In the genomic region with DNA sequence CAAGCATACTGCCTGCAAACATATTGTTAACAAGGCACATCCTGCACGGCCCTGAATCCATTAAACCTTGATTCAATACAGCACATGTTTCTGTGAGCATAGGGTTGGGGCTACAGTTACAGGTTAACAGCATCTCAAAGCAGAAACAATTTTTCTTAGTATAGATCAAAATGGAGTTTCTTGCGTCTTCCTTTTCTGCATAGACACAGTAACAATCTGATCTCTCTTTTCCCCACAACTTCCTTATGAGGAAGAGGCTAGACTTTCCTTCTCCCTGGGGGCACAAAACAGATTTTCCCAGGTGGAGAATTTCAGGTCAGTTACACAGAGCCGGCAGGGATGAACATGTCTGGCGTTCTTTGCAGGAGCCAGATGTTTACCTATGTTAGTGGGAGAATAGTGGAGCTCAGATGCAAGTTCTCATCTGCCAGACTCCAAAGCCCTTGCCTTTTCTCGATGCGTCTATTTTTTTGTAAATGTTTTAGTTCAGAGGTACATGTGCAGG, we compare ENCODE assay signal across 11 cellular contexts. TPM values are rescaled to one million over a fixed set of nuclear protein-coding genes. Genes with fewer than 3 reads are reported as not detected.
DNase-seq lines count a peak whose midpoint lies in the region; ATAC-seq and TF ChIP-seq lines count a peak whose summit lies in the region.
"Had no signal": no experiment of that assay in that cellular context is flagged by ENCODE, and none has a peak within 500 bp of the region (broad histone marks: within the 10 kb centered on the region; RNA-seq: fewer than 3 reads in every experiment).

No MANE protein-coding gene starts in this region.

- no peak for DNase-seq in CD8-positive, alpha-beta T cell
- DNase-seq in neural progenitor cell (ENCODE audit: low spot score) (no peak), upper lobe of right lung (no peak), NCI-H510A (lab: John Stamatoyannopoulos, UW) (no peak), NAMALWA (ENCODE audit: low spot score) (no peak)
- DNase-seq: NCI-H1105, WERI-Rb-1 had no signal

- no peak for ATAC-seq in CD8-positive, alpha-beta T cell
- no peak for ATAC-seq in upper lobe of right lung
- ATAC-seq in GM21576 (IDR thresholded peaks at IDR 0.05; ENCODE audit: unreplicated experiment) = no peak

- no peaks in the 10 kb centered on the region for H3K27me3 Mint-ChIP-seq in CD8-positive, alpha-beta T cell (ENCODE audit: low read depth)
- no peaks in the 10 kb centered on the region for H3K27me3 Mint-ChIP-seq in brain
- H3K27me3 Mint-ChIP-seq in neural progenitor cell (ENCODE audit: insufficient read depth, low read depth) = no peaks in the 10 kb centered on the region

- peaks cover 63% of the 10 kb centered on the region for H3K4me1 Mint-ChIP-seq in CD8-positive, alpha-beta T cell (ENCODE audit: low read depth)
- H3K4me1 Mint-ChIP-seq in brain (peaks cover 73% of the 10 kb centered on the region), neural progenitor cell (peaks cover 35% of the 10 kb centered on the region)

- no peaks in the 10 kb centered on the region for H3K36me3 ChIP-seq in CD8-positive, alpha-beta T cell (ENCODE audit: insufficient read depth, low read length)
- peaks cover 32% of the 10 kb centered on the region for H3K36me3 ChIP-seq in KOPT-K1 (ENCODE audit: insufficient read depth, low read length)
- H3K36me3 ChIP-seq in neural progenitor cell = no peaks in the 10 kb centered on the region
- peaks cover 8% of the 10 kb centered on the region for H3K36me3 ChIP-seq in upper lobe of right lung
- H3K36me3 ChIP-seq: WERI-Rb-1 had no signal

- H3K9ac ChIP-seq in neural progenitor cell = no peak overlapping the region

- H3F3A ChIP-seq in neural progenitor cell (ENCODE audit: low read depth) = peaks cover 15% of the 10 kb centered on the region

- CTCF ChIA-PET in CD8-positive, alpha-beta T cell (lab: Charles Lee) = interaction anchor here (2.0 kb wide), 1 partner anchor 236 kb away, joined by 12 read pairs; no protein-coding TSS in a partner anchor

- peak overlapping the region; percentile 98 for H3K27ac Mint-ChIP-seq in CD8-positive, alpha-beta T cell
- H3K27ac Mint-ChIP-seq in brain = peak overlapping the region; percentile 28 to 98 (median 96)
- H3K27ac Mint-ChIP-seq in neural progenitor cell = no peak overlapping the region

- H2AFZ ChIP-seq in neural progenitor cell (replicated peaks) = no peak overlapping the region

- H3K4me3 Mint-ChIP-seq in CD8-positive, alpha-beta T cell = peak overlapping the region; percentile 92
- H3K4me3 Mint-ChIP-seq in brain = peak overlapping the region; percentile 87 to 95 (median 92)
- H3K4me3 Mint-ChIP-seq in neural progenitor cell = peak overlapping the region; percentile 89

- peaks cover 44% of the 10 kb centered on the region for H3K4me1 ChIP-seq in CD8-positive, alpha-beta T cell (ENCODE audit: insufficient read depth, low read length)
- H3K4me1 ChIP-seq in neural progenitor cell (peaks cover 14% of the 10 kb centered on the region), upper lobe of right lung (peaks cover 22% of the 10 kb centered on the region)

- intact Hi-C loops in CD8-positive, alpha-beta T cell (cut with DNase I, micrococcal nuclease) = loop anchor here in 1 of 2 experiments (2.0 kb wide), 1 partner anchor 76 kb away; a partner anchor contains a TSS
- intact Hi-C loops in upper lobe of right lung (cut with DNase I) = no loop called here

- no peaks in the 10 kb centered on the region for H3K9me3 ChIP-seq in CD8-positive, alpha-beta T cell (ENCODE audit: low read length)
- H3K9me3 ChIP-seq in KOPT-K1 (ENCODE audit: insufficient read depth, low read length, poor library complexity, severe bottlenecking) = no peaks in the 10 kb centered on the region
- no peaks in the 10 kb centered on the region for H3K9me3 ChIP-seq in neural progenitor cell (ENCODE audit: low read depth)
- no peaks in the 10 kb centered on the region for H3K9me3 ChIP-seq in upper lobe of right lung
- H3K9me3 ChIP-seq: ascending aorta had no signal

- H3K79me2 ChIP-seq in neural progenitor cell (ENCODE audit: low read depth) = peaks cover 24% of the 10 kb centered on the region

- H3K36me3 Mint-ChIP-seq in CD8-positive, alpha-beta T cell = peaks cover 19% of the 10 kb centered on the region
- H3K36me3 Mint-ChIP-seq in brain = peaks cover 26% of the 10 kb centered on the region
- peaks cover 13% of the 10 kb centered on the region for H3K36me3 Mint-ChIP-seq in neural progenitor cell

- no peaks in the 10 kb centered on the region for H3K27me3 ChIP-seq in CD8-positive, alpha-beta T cell (ENCODE audit: insufficient read depth, low read length)
- H3K27me3 ChIP-seq in neural progenitor cell (no peaks in the 10 kb centered on the region), upper lobe of right lung (no peaks in the 10 kb centered on the region)
- H3K27me3 ChIP-seq: ascending aorta had no signal

- H3K4me2 ChIP-seq in neural progenitor cell = no peak overlapping the region

- no peaks in the 10 kb centered on the region for H3K9me3 Mint-ChIP-seq in CD8-positive, alpha-beta T cell
- H3K9me3 Mint-ChIP-seq in brain (no peaks in the 10 kb centered on the region), neural progenitor cell (no peaks in the 10 kb centered on the region)

- H3K4me3 ChIP-seq in CD8-positive, alpha-beta T cell (ENCODE audit: low read depth, low read length) = no peak overlapping the region
- H3K4me3 ChIP-seq in neural progenitor cell (no peak overlapping the region), upper lobe of right lung (no peak overlapping the region)

- no peak for TF ChIP-seq CTCF in CD8-positive, alpha-beta T cell (IDR thresholded peaks at IDR 0.05)
- TF ChIP-seq CTCF in brain (conservative IDR thresholded peaks at IDR 0.05) (no peak), neural progenitor cell (IDR thresholded peaks at IDR 0.05) (no peak), upper lobe of right lung (IDR thresholded peaks at IDR 0.05) (no peak)

- H3K27ac ChIP-seq in CD8-positive, alpha-beta T cell (ENCODE audit: low read depth, low read length) = peak overlapping the region; percentile 1
- peak overlapping the region; percentile 80 for H3K27ac ChIP-seq in KOPT-K1 (ENCODE audit: low read depth, low read length, poor library complexity, severe bottlenecking)
- no peak overlapping the region for H3K27ac ChIP-seq in neural progenitor cell
- H3K27ac ChIP-seq in upper lobe of right lung = no peak overlapping the region
- H3K27ac ChIP-seq: WERI-Rb-1 had no signal

- POLR2A ChIA-PET in CD8-positive, alpha-beta T cell (lab: Charles Lee) = no interaction called here

- peaks cover 62% of the 10 kb centered on the region for H4K20me1 ChIP-seq in neural progenitor cell (ENCODE audit: low read depth)

RNA-seq across cellular contexts. Expression of a gene that starts 37.5 kb away (rescaled TPM):
- 100 to 1,000 TPM; 221 to 233 TPM for total RNA-seq in CD8-positive, alpha-beta T cell
- polyA plus RNA-seq in brain (ENCODE audit: insufficient read depth, low read depth, low replicate concordance) = 22.3 TPM
- total RNA-seq in neural progenitor cell (ENCODE audit: low replicate concordance) (28.8 and 52.2 TPM in 2 replicates), upper lobe of right lung (77.2 TPM)

Comparison
In these comparisons a context has a peak if more than half of its experiments do, and no peak if none do; other contexts are left out.
1. H3K27ac ChIP-seq: peak in CD8-positive, alpha-beta T cell (single experiment) and KOPT-K1 (single experiment); none in neural progenitor cell (single experiment) and upper lobe of right lung (single experiment).
2. Peak in every context shown above with its lines, with median percentiles within 50 percentile points of each other: H3K4me3 Mint-ChIP-seq.